1 cellular context compared by ENCODE assay signal in the genomic region with DNA sequence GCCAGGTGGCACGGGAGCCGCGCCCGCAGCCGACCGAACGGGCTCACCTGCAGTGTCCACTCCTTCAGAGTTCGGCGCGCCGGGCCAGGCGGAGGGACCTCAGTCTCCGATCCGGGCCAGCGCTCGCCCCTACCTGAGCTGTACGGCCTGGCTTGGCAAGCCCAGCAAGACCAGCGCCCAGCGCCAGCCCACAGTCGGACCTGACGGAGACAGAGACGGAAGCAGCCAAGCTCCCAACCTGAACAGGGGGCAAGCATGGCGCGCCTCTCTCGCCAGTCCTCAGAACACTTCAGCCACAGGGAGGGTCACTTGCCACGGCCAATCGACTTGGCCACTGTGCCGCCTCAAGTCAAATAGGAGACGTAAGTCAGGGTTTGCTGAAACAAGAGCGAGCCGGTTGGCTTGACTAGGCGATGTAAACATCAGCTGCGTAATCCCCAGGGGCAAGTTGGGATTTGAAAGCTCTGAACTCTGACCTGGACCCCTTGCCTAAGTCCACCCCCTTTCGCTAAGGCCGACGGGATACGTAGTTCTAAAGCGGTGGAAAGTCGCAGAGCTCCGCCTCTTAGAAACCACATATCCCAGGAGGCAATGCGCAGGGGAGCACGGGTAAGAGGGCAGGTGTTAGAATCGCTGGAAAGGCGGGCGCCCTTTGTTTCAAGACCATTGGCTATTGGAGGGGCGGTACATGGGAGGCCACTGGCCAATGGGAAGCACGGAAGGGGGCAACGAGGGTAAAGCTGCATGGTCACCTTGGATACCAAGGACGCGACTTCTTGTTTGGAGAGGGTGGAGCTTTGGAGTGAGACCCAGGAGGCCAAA.
TF ChIP-seq lines count a peak whose summit lies in the region.
"Not testable (repeated sequence)": the region's sequence is repeated elsewhere in the genome, so short reads cannot be mapped to it uniquely, and the experiment has no call there.

A gene with protein sequence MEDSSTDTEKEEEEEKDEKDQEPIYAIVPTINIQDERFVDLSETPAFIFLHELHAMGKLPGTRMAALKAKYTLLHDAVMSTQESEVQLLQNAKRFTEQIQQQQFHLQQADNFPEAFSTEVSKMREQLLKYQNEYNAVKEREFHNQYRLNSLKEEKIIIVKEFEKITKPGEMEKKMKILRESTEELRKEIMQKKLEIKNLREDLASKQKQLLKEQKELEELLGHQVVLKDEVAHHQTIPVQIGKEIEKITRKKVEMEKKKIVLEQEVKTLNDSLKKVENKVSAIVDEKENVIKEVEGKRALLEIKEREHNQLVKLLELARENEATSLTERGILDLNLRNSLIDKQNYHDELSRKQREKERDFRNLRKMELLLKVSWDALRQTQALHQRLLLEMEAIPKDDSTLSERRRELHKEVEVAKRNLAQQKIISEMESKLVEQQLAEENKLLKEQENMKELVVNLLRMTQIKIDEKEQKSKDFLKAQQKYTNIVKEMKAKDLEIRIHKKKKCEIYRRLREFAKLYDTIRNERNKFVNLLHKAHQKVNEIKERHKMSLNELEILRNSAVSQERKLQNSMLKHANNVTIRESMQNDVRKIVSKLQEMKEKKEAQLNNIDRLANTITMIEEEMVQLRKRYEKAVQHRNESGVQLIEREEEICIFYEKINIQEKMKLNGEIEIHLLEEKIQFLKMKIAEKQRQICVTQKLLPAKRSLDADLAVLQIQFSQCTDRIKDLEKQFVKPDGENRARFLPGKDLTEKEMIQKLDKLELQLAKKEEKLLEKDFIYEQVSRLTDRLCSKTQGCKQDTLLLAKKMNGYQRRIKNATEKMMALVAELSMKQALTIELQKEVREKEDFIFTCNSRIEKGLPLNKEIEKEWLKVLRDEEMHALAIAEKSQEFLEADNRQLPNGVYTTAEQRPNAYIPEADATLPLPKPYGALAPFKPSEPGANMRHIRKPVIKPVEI (plus strand): TSS at position 756 of the 822 bp plus-strand sequence. CDS start 45,054 bp downstream, outside the sequence.

TF ChIP-seq in K562, 482 proteins besides CTCF, POLR2A, EP300 and RAD21 (continued from another document and continues in another):
- TF ChIP-seq MYC (IDR thresholded peaks at IDR 0.05; ENCODE audit: low read depth, low read length) (peak; percentile 34; the same call in 1 of the 2 replicates), GABPA (tag; conservative IDR thresholded peaks at IDR 0.05; ENCODE audit: low read depth) (peak; percentile 67), FOS (IDR thresholded peaks at IDR 0.05; ENCODE audit: extremely low read depth, insufficient read length) (peak; percentile 79), ZNF197 (CRISPR knock-in tag; IDR thresholded peaks at IDR 0.05; ENCODE audit: low read depth) (peak; percentile 91), BHLHE40 (IDR thresholded peaks at IDR 0.05; ENCODE audit: low read length) (peak; percentile 79), CXXC5 (CRISPR knock-in tag; IDR thresholded peaks at IDR 0.05) (peak; percentile 65), KDM5B (IDR thresholded peaks at IDR 0.05; ENCODE audit: insufficient replicate concordance, low read depth, low read length) (peak; percentile 40), KDM4B (IDR thresholded peaks at IDR 0.05; ENCODE audit: borderline replicate concordance in 2 of 2, low read depth in 1 of 2) (peak in 1 of 2 experiments; percentile 58; a peak in 1 of 4 replicates), SAP30 (IDR thresholded peaks at IDR 0.05; ENCODE audit: borderline replicate concordance, insufficient read depth, low read depth, low read length, poor library complexity, severe bottlenecking) (peak; percentile 80), BACH1 (tag; IDR thresholded peaks at IDR 0.05) (peak; percentile 29; the same call in 1 of the 2 replicates), YY1 (IDR thresholded peaks at IDR 0.05; ENCODE audit: borderline replicate concordance in 1 of 3, control insufficient read depth in 1 of 3, extremely low read depth in 1 of 3, insufficient read depth in 3 of 3, insufficient read length in 1 of 3, insufficient replicate concordance in 2 of 3, low read depth in 1 of 3, low read length in 2 of 3) (peak in 1 of 3 experiments; percentile 42), JUN (IDR thresholded peaks at IDR 0.05; ENCODE audit: borderline replicate concordance, low read depth, low read length) (peak; percentile 45; the same call in 1 of the 2 replicates), SP1 (CRISPR knock-in tag; IDR thresholded peaks at IDR 0.05) (peak; percentile 98), NRF1 (conservative IDR thresholded peaks at IDR 0.05 in 1 of 2, IDR thresholded peaks at IDR 0.05 in 1 of 2) (peak; percentile 84 to 87), ATF1 (tag; IDR thresholded peaks at IDR 0.05) (peak; percentile 79), CEBPB (tag; IDR thresholded peaks at IDR 0.05) (0 out of 2 replicates have a peak, but pooled peaks have one; percentile 13), JUND (IDR thresholded peaks at IDR 0.05; ENCODE audit: borderline replicate concordance, low read depth, low read length) (peak; percentile 72), JUND (tag; IDR thresholded peaks at IDR 0.05; ENCODE audit: borderline replicate concordance, low read depth, low read length) (peak; percentile 46; the same call in 1 of the 3 replicates), RFX1 (IDR thresholded peaks at IDR 0.05) (peak; percentile 86), MYBL2 (IDR thresholded peaks at IDR 0.05; ENCODE audit: low read depth) (peak; percentile 80), PHF8 (IDR thresholded peaks at IDR 0.05; ENCODE audit: borderline replicate concordance, low read length) (peak; percentile 31; the same call in 1 of the 2 replicates), NEUROD1 (IDR thresholded peaks at IDR 0.05; ENCODE audit: borderline replicate concordance, low read depth, low read length, partially characterized antibody) (peak; percentile 58), NR2C2 (CRISPR knock-in tag; IDR thresholded peaks at IDR 0.05) (peak; percentile 99), NR2C2 (tag; IDR thresholded peaks at IDR 0.05) (peak; percentile 99), HNRNPLL (IDR thresholded peaks at IDR 0.05; ENCODE audit: low read depth, low read length, poor library complexity, severe bottlenecking) (peak; percentile 58), FOXK2 (conservative IDR thresholded peaks at IDR 0.05 in 1 of 2, IDR thresholded peaks at IDR 0.05 in 1 of 2; ENCODE audit: low read depth in 2 of 2) (peak; percentile 90 to 94), ZNF143 (CRISPR knock-in tag; IDR thresholded peaks at IDR 0.05) (peak; percentile 93), ZNF766 (CRISPR knock-in tag; conservative IDR thresholded peaks at IDR 0.05) (peak; percentile 87), ZNF263 (CRISPR knock-in tag; IDR thresholded peaks at IDR 0.05; ENCODE audit: borderline replicate concordance) (peak; percentile 65), CHD2 (IDR thresholded peaks at IDR 0.05; ENCODE audit: low read depth, low read length) (peak; percentile 70), HCFC1 (IDR thresholded peaks at IDR 0.05; ENCODE audit: low read depth, low read length) (peak; percentile 98), C11orf30 (IDR thresholded peaks at IDR 0.05; ENCODE audit: low read depth) (peak; percentile 54), CREB1 (IDR thresholded peaks at IDR 0.05) (peak; percentile 73), CREB1 (CRISPR knock-in tag; IDR thresholded peaks at IDR 0.05) (peak; percentile 55; the same call in 1 of the 2 replicates), SIX5 (IDR thresholded peaks at IDR 0.05; ENCODE audit: borderline replicate concordance in 1 of 2, insufficient read depth in 1 of 2, low read depth in 1 of 2, low read length in 2 of 2) (peak; percentile 97 to 98), ZNF644 (tag; IDR thresholded peaks at IDR 0.05; ENCODE audit: low read depth) (peak; percentile 94)
- TF ChIP-seq MYC (CRISPR knock-in tag; IDR thresholded peaks at IDR 0.05; ENCODE audit: borderline replicate concordance, low read depth); JUN (CRISPR knock-in tag; IDR thresholded peaks at IDR 0.05; ENCODE audit: borderline replicate concordance); ATF1 (CRISPR knock-in tag; IDR thresholded peaks at IDR 0.05); MYBL2 (CRISPR knock-in tag; IDR thresholded peaks at IDR 0.05; ENCODE audit: borderline replicate concordance): not testable (repeated sequence)
- TF ChIP-seq, protein P1, sequence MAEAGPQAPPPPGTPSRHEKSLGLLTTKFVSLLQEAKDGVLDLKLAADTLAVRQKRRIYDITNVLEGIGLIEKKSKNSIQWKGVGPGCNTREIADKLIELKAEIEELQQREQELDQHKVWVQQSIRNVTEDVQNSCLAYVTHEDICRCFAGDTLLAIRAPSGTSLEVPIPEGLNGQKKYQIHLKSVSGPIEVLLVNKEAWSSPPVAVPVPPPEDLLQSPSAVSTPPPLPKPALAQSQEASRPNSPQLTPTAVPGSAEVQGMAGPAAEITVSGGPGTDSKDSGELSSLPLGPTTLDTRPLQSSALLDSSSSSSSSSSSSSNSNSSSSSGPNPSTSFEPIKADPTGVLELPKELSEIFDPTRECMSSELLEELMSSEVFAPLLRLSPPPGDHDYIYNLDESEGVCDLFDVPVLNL (CRISPR knock-in tag; IDR thresholded peaks at IDR 0.05; ENCODE audit: low read depth), result peak; percentile 49; the same call in 1 of the 2 replicates
- TF ChIP-seq, protein P2, sequence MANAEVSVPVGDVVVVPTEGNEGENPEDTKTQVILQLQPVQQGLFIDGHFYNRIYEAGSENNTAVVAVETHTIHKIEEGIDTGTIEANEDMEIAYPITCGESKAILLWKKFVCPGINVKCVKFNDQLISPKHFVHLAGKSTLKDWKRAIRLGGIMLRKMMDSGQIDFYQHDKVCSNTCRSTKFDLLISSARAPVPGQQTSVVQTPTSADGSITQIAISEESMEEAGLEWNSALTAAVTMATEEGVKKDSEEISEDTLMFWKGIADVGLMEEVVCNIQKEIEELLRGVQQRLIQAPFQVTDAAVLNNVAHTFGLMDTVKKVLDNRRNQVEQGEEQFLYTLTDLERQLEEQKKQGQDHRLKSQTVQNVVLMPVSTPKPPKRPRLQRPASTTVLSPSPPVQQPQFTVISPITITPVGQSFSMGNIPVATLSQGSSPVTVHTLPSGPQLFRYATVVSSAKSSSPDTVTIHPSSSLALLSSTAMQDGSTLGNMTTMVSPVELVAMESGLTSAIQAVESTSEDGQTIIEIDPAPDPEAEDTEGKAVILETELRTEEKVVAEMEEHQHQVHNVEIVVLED (CRISPR knock-in tag; IDR thresholded peaks at IDR 0.05), result 0 out of 2 replicates have a peak, but pooled peaks have one; percentile 18
- TF ChIP-seq, protein P3, sequence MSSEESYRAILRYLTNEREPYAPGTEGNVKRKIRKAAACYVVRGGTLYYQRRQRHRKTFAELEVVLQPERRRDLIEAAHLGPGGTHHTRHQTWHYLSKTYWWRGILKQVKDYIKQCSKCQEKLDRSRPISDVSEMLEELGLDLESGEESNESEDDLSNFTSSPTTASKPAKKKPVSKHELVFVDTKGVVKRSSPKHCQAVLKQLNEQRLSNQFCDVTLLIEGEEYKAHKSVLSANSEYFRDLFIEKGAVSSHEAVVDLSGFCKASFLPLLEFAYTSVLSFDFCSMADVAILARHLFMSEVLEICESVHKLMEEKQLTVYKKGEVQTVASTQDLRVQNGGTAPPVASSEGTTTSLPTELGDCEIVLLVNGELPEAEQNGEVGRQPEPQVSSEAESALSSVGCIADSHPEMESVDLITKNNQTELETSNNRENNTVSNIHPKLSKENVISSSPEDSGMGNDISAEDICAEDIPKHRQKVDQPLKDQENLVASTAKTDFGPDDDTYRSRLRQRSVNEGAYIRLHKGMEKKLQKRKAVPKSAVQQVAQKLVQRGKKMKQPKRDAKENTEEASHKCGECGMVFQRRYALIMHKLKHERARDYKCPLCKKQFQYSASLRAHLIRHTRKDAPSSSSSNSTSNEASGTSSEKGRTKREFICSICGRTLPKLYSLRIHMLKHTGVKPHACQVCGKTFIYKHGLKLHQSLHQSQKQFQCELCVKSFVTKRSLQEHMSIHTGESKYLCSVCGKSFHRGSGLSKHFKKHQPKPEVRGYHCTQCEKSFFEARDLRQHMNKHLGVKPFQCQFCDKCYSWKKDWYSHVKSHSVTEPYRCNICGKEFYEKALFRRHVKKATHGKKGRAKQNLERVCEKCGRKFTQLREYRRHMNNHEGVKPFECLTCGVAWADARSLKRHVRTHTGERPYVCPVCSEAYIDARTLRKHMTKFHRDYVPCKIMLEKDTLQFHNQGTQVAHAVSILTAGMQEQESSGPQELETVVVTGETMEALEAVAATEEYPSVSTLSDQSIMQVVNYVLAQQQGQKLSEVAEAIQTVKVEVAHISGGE (CRISPR knock-in tag; IDR thresholded peaks at IDR 0.05), result peak in 1 of 3 experiments; percentile 77; a peak in 2 of 6 replicates
- TF ChIP-seq, protein P4, sequence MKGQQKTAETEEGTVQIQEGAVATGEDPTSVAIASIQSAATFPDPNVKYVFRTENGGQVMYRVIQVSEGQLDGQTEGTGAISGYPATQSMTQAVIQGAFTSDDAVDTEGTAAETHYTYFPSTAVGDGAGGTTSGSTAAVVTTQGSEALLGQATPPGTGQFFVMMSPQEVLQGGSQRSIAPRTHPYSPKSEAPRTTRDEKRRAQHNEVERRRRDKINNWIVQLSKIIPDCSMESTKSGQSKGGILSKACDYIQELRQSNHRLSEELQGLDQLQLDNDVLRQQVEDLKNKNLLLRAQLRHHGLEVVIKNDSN (CRISPR knock-in tag; IDR thresholded peaks at IDR 0.05), result peak; percentile 60
- TF ChIP-seq, protein P5, sequence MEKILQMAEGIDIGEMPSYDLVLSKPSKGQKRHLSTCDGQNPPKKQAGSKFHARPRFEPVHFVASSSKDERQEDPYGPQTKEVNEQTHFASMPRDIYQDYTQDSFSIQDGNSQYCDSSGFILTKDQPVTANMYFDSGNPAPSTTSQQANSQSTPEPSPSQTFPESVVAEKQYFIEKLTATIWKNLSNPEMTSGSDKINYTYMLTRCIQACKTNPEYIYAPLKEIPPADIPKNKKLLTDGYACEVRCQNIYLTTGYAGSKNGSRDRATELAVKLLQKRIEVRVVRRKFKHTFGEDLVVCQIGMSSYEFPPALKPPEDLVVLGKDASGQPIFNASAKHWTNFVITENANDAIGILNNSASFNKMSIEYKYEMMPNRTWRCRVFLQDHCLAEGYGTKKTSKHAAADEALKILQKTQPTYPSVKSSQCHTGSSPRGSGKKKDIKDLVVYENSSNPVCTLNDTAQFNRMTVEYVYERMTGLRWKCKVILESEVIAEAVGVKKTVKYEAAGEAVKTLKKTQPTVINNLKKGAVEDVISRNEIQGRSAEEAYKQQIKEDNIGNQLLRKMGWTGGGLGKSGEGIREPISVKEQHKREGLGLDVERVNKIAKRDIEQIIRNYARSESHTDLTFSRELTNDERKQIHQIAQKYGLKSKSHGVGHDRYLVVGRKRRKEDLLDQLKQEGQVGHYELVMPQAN (IDR thresholded peaks at IDR 0.05; ENCODE audit: borderline replicate concordance), result peak; percentile 57; the same call in 1 of the 2 replicates
